ENCODE assay signal across 1 cellular context in genomic region chr2:60294901-60295590, GRCh38.
TF ChIP-seq lines count a peak whose summit lies in the region.

No MANE protein-coding gene starts in this region.

TF ChIP-seq in HepG2, 621 proteins besides CTCF, POLR2A, EP300 and RAD21 (continued from another document):
- TF ChIP-seq, protein P1, sequence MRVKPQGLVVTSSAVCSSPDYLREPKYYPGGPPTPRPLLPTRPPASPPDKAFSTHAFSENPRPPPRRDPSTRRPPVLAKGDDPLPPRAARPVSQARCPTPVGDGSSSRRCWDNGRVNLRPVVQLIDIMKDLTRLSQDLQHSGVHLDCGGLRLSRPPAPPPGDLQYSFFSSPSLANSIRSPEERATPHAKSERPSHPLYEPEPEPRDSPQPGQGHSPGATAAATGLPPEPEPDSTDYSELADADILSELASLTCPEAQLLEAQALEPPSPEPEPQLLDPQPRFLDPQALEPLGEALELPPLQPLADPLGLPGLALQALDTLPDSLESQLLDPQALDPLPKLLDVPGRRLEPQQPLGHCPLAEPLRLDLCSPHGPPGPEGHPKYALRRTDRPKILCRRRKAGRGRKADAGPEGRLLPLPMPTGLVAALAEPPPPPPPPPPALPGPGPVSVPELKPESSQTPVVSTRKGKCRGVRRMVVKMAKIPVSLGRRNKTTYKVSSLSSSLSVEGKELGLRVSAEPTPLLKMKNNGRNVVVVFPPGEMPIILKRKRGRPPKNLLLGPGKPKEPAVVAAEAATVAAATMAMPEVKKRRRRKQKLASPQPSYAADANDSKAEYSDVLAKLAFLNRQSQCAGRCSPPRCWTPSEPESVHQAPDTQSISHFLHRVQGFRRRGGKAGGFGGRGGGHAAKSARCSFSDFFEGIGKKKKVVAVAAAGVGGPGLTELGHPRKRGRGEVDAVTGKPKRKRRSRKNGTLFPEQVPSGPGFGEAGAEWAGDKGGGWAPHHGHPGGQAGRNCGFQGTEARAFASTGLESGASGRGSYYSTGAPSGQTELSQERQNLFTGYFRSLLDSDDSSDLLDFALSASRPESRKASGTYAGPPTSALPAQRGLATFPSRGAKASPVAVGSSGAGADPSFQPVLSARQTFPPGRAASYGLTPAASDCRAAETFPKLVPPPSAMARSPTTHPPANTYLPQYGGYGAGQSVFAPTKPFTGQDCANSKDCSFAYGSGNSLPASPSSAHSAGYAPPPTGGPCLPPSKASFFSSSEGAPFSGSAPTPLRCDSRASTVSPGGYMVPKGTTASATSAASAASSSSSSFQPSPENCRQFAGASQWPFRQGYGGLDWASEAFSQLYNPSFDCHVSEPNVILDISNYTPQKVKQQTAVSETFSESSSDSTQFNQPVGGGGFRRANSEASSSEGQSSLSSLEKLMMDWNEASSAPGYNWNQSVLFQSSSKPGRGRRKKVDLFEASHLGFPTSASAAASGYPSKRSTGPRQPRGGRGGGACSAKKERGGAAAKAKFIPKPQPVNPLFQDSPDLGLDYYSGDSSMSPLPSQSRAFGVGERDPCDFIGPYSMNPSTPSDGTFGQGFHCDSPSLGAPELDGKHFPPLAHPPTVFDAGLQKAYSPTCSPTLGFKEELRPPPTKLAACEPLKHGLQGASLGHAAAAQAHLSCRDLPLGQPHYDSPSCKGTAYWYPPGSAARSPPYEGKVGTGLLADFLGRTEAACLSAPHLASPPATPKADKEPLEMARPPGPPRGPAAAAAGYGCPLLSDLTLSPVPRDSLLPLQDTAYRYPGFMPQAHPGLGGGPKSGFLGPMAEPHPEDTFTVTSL (CRISPR knock-in tag; IDR thresholded peaks at IDR 0.05; ENCODE audit: borderline replicate concordance) = no peak
- TF ChIP-seq ELF4 (CRISPR knock-in tag; IDR thresholded peaks at IDR 0.05; ENCODE audit: borderline replicate concordance) = no peak
- peak; percentile 62 for TF ChIP-seq RARA (CRISPR knock-in tag; IDR thresholded peaks at IDR 0.05)
- TF ChIP-seq HNF4A (CRISPR knock-in tag; IDR thresholded peaks at IDR 0.05) = no peak
- peak; percentile 27 for TF ChIP-seq SKI (IDR thresholded peaks at IDR 0.05; ENCODE audit: partially characterized antibody)
- TF ChIP-seq ZNF33A (CRISPR knock-in tag; IDR thresholded peaks at IDR 0.05; ENCODE audit: borderline replicate concordance) = no peak
- TF ChIP-seq FOXA3 (CRISPR knock-in tag; IDR thresholded peaks at IDR 0.05) = no peak
- TF ChIP-seq, protein P2, sequence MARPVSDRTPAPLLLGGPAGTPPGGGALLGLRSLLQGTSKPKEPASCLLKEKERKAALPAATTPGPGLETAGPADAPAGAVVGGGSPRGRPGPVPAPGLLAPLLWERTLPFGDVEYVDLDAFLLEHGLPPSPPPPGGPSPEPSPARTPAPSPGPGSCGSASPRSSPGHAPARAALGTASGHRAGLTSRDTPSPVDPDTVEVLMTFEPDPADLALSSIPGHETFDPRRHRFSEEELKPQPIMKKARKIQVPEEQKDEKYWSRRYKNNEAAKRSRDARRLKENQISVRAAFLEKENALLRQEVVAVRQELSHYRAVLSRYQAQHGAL (CRISPR knock-in tag; IDR thresholded peaks at IDR 0.05; ENCODE audit: not compliant biosample characterization) = no peak
- no peak for TF ChIP-seq THAP7 (CRISPR knock-in tag; IDR thresholded peaks at IDR 0.05)
- TF ChIP-seq SOX13 (IDR thresholded peaks at IDR 0.05) = no peak
- TF ChIP-seq SOX13 (CRISPR knock-in tag; conservative IDR thresholded peaks at IDR 0.05 in 1 of 2, IDR thresholded peaks at IDR 0.05 in 1 of 2) = peak in 1 of 2 experiments; percentile 34; a peak in 2 of 4 replicates
- no peak for TF ChIP-seq JDP2 (CRISPR knock-in tag; IDR thresholded peaks at IDR 0.05; ENCODE audit: borderline replicate concordance)
- peak; percentile 64 for TF ChIP-seq RXRA (CRISPR knock-in tag; IDR thresholded peaks at IDR 0.05)
- TF ChIP-seq SNAPC2 (CRISPR knock-in tag; IDR thresholded peaks at IDR 0.05) = no peak
- TF ChIP-seq SMC3 (IDR thresholded peaks at IDR 0.05; ENCODE audit: low read length) = no peak
- TF ChIP-seq MIXL1 (CRISPR knock-in tag; IDR thresholded peaks at IDR 0.05) = no peak
- no peak for TF ChIP-seq HBP1 (CRISPR knock-in tag; IDR thresholded peaks at IDR 0.05; ENCODE audit: low read depth)
- no peak for TF ChIP-seq FOXM1 (CRISPR knock-in tag; IDR thresholded peaks at IDR 0.05)
- no peak for TF ChIP-seq ZFAT (CRISPR knock-in tag; conservative IDR thresholded peaks at IDR 0.05)
- peak; percentile 12; the same call in 1 of the 2 replicates for TF ChIP-seq TFDP1 (CRISPR knock-in tag; IDR thresholded peaks at IDR 0.05; ENCODE audit: borderline replicate concordance)
- TF ChIP-seq, protein P3, sequence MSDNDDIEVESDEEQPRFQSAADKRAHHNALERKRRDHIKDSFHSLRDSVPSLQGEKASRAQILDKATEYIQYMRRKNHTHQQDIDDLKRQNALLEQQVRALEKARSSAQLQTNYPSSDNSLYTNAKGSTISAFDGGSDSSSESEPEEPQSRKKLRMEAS (IDR thresholded peaks at IDR 0.05) = no peak
- TF ChIP-seq ZBTB1 (CRISPR knock-in tag; IDR thresholded peaks at IDR 0.05; ENCODE audit: borderline replicate concordance) = no peak
- no peak for TF ChIP-seq SIN3A (IDR thresholded peaks at IDR 0.05; ENCODE audit: borderline replicate concordance, low read depth, low read length)
- TF ChIP-seq ZBTB7A (CRISPR knock-in tag; IDR thresholded peaks at IDR 0.05) = no peak
- no peak for TF ChIP-seq ZNF224 (CRISPR knock-in tag; IDR thresholded peaks at IDR 0.05)
- TF ChIP-seq ZNF737 (CRISPR knock-in tag; IDR thresholded peaks at IDR 0.05; ENCODE audit: borderline replicate concordance) = no peak
- TF ChIP-seq GATAD2A (CRISPR knock-in tag; IDR thresholded peaks at IDR 0.05) = no peak
- no peak for TF ChIP-seq ZC3H13 (CRISPR knock-in tag; IDR thresholded peaks at IDR 0.05)
- TF ChIP-seq SMAD9 (CRISPR knock-in tag; IDR thresholded peaks at IDR 0.05) = no peak
- no peak for TF ChIP-seq ZNF678 (CRISPR knock-in tag; IDR thresholded peaks at IDR 0.05)
- no peak for TF ChIP-seq FLYWCH1 (CRISPR knock-in tag; IDR thresholded peaks at IDR 0.05)
- TF ChIP-seq NRL (CRISPR knock-in tag; IDR thresholded peaks at IDR 0.05; ENCODE audit: borderline replicate concordance) = peak; percentile 40; the same call in 1 of the 2 replicates
- TF ChIP-seq ZSCAN30 (CRISPR knock-in tag; IDR thresholded peaks at IDR 0.05) = no peak
- TF ChIP-seq, protein P4, sequence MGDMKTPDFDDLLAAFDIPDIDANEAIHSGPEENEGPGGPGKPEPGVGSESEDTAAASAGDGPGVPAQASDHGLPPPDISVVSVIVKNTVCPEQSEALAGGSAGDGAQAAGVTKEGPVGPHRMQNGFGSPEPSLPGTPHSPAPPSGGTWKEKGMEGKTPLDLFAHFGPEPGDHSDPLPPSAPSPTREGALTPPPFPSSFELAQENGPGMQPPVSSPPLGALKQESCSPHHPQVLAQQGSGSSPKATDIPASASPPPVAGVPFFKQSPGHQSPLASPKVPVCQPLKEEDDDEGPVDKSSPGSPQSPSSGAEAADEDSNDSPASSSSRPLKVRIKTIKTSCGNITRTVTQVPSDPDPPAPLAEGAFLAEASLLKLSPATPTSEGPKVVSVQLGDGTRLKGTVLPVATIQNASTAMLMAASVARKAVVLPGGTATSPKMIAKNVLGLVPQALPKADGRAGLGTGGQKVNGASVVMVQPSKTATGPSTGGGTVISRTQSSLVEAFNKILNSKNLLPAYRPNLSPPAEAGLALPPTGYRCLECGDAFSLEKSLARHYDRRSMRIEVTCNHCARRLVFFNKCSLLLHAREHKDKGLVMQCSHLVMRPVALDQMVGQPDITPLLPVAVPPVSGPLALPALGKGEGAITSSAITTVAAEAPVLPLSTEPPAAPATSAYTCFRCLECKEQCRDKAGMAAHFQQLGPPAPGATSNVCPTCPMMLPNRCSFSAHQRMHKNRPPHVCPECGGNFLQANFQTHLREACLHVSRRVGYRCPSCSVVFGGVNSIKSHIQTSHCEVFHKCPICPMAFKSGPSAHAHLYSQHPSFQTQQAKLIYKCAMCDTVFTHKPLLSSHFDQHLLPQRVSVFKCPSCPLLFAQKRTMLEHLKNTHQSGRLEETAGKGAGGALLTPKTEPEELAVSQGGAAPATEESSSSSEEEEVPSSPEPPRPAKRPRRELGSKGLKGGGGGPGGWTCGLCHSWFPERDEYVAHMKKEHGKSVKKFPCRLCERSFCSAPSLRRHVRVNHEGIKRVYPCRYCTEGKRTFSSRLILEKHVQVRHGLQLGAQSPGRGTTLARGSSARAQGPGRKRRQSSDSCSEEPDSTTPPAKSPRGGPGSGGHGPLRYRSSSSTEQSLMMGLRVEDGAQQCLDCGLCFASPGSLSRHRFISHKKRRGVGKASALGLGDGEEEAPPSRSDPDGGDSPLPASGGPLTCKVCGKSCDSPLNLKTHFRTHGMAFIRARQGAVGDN (CRISPR knock-in tag; IDR thresholded peaks at IDR 0.05) = peak; percentile 31
- TF ChIP-seq SALL2 (CRISPR knock-in tag; IDR thresholded peaks at IDR 0.05) = no peak
- TF ChIP-seq, protein P5, sequence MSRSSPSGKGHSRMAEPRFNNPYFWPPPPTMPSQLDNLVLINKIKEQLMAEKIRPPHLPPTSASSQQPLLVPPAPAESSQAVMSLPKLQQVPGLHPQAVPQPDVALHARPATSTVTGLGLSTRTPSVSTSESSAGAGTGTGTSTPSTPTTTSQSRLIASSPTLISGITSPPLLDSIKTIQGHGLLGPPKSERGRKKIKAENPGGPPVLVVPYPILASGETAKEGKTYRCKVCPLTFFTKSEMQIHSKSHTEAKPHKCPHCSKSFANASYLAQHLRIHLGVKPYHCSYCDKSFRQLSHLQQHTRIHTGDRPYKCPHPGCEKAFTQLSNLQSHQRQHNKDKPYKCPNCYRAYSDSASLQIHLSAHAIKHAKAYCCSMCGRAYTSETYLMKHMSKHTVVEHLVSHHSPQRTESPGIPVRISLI (CRISPR knock-in tag; IDR thresholded peaks at IDR 0.05; ENCODE audit: borderline replicate concordance) = no peak
- no peak for TF ChIP-seq KAT8 (CRISPR knock-in tag; IDR thresholded peaks at IDR 0.05)
- TF ChIP-seq JARID2 (CRISPR knock-in tag; IDR thresholded peaks at IDR 0.05; ENCODE audit: insufficient replicate concordance) = no peak
- TF ChIP-seq HNRNPH1 (optimal IDR thresholded peaks at IDR 0.05; ENCODE audit: low read depth, low read length) = no peak
- no peak for TF ChIP-seq ZNF317 (CRISPR knock-in tag; IDR thresholded peaks at IDR 0.05)
- TF ChIP-seq ZMYM4 (CRISPR knock-in tag; IDR thresholded peaks at IDR 0.05) = no peak
- no peak for TF ChIP-seq ZNF280B (CRISPR knock-in tag; IDR thresholded peaks at IDR 0.05; ENCODE audit: borderline replicate concordance)
- TF ChIP-seq, protein P6, sequence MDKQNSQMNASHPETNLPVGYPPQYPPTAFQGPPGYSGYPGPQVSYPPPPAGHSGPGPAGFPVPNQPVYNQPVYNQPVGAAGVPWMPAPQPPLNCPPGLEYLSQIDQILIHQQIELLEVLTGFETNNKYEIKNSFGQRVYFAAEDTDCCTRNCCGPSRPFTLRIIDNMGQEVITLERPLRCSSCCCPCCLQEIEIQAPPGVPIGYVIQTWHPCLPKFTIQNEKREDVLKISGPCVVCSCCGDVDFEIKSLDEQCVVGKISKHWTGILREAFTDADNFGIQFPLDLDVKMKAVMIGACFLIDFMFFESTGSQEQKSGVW (CRISPR knock-in tag; IDR thresholded peaks at IDR 0.05; ENCODE audit: borderline replicate concordance) = no peak
- no peak for TF ChIP-seq ZNF7 (CRISPR knock-in tag; IDR thresholded peaks at IDR 0.05)
- no peak for TF ChIP-seq CBX5 (CRISPR knock-in tag; IDR thresholded peaks at IDR 0.05; ENCODE audit: borderline replicate concordance)
- TF ChIP-seq, protein P7, sequence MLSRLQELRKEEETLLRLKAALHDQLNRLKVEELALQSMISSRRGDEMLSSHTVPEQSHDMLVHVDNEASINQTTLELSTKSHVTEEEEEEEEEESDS (CRISPR knock-in tag; IDR thresholded peaks at IDR 0.05; ENCODE audit: borderline replicate concordance) = no peak
- TF ChIP-seq STAG1 (CRISPR knock-in tag; IDR thresholded peaks at IDR 0.05) = peak; percentile 26; the same call in 1 of the 2 replicates
- no peak for TF ChIP-seq TCF12 (IDR thresholded peaks at IDR 0.05)
- TF ChIP-seq TCF12 (CRISPR knock-in tag; IDR thresholded peaks at IDR 0.05) = no peak
- TF ChIP-seq MTA3 (CRISPR knock-in tag; IDR thresholded peaks at IDR 0.05) = no peak
- no peak for TF ChIP-seq GFI1 (CRISPR knock-in tag; IDR thresholded peaks at IDR 0.05; ENCODE audit: borderline replicate concordance)
- no peak for TF ChIP-seq ASH2L (IDR thresholded peaks at IDR 0.05; ENCODE audit: insufficient read length, low read depth, low read length)
TF ChIP-seq in HepG2: peak in this region for 9.
